Comparison of ENCODE assay signal across 8 cellular contexts in the genomic region with DNA sequence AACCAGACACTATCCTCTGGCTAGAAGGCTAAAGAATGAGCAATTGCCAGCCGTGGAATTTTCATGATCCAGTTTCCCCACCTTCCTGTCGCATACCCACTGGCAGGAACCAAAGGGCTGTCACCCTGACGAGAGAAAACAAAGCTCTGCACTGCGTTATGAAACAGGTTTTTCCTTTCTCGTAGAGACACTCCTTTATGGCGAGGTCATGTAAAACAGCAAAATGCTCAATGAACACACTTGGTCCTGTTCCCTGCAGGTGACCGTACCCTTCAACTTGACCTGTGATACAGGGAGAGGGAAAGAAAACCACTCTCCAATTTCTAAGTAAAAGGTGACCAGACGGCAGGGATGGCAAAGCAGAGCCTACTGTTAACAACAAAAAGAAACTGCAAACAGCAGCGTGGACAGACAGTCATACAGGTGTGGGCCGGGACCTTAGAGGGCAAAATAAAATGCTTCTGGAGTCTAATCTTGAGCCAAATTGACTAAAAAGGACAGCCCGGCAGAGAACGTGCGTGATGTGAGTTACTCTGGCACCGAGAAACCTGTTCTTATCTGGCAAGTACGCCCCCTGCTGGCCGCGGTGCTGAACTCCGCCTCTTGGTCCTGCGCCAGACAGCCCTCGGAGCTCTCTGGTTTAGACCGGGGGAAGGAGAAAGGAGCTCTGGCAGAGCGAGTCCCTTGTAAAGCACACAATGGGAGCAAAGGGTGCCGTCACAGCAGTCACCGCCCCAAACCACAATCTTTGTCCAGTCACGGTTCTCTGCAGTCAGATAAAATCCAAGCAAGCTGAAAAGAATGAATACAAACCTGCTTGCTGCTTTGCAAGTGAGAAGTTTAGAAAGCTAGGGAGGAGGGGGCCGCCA.
DNase-seq lines count a peak whose midpoint lies in the region; ATAC-seq and TF ChIP-seq lines count a peak whose summit lies in the region.

No MANE protein-coding gene starts in this region.

- intact Hi-C loops in Calu3 (cut with micrococcal nuclease; ENCODE audit: unreplicated experiment) = loop anchor here (1.0 to 10.0 kb wide), 10 partner anchors 15 to 467 kb away; no protein-coding TSS in a partner anchor

- H3K27me3 Mint-ChIP-seq in Calu3 (ENCODE audit: unreplicated experiment) = no peaks in the 10 kb centered on the region

- peak overlapping the region; percentile 88 for H3K27ac Mint-ChIP-seq in Calu3 (ENCODE audit: unreplicated experiment)

- H3K27ac ChIP-seq in epithelial cell of prostate = peak overlapping the region; percentile 69

- peak; percentile 55 for ATAC-seq in GM21423 (IDR thresholded peaks at IDR 0.05; ENCODE audit: unreplicated experiment)

- no peaks in the 10 kb centered on the region for H3K9me3 Mint-ChIP-seq in Calu3 (ENCODE audit: low read depth, unreplicated experiment)

- TF ChIP-seq CTCF in Calu3 (IDR thresholded peaks at IDR 0.05; ENCODE audit: unreplicated experiment) = peak; percentile 97

- peak; percentile 99 for DNase-seq in Calu3
- DNase-seq in HUDEP-2 (lab: John Stamatoyannopoulos, UW; ENCODE audit: unreplicated experiment in 76 of 76) = peak in 74 of 76 experiments; percentile 18 to 92 (median 66)
- peak; percentile 70 for DNase-seq in NOMO-1 treated with dmso at 0.1 percent for 144 hours (lab: John Stamatoyannopoulos, UW; ENCODE audit: unreplicated experiment)
- DNase-seq in activated CD8-positive, alpha-beta memory T cell treated with anti-CD3 and anti-CD28 coated beads, Interleukin-2, amount 50 U/mL, for 48 hours = peak; percentile 97
- peak; percentile 88 for DNase-seq in epithelial cell of prostate (ENCODE audit: low read depth, low spot score)
- peak; percentile 96 for DNase-seq in mucosa of gallbladder (ENCODE audit: low spot score)
- peak; percentile 73 to 78 for DNase-seq in stimulated activated CD8-positive, alpha-beta memory T cell treated with anti-CD3 and anti-CD28 coated beads, Interleukin-4, amount 100 ng/mL, for 1 hour (ENCODE audit: low read depth in 2 of 2, low spot score in 1 of 2)

- peaks cover 40% of the 10 kb centered on the region for H3K36me3 Mint-ChIP-seq in Calu3 (ENCODE audit: insufficient read depth, unreplicated experiment)

- H3K4me1 Mint-ChIP-seq in Calu3 (ENCODE audit: low read depth, unreplicated experiment) = peaks cover 88% of the 10 kb centered on the region

- peak overlapping the region; percentile 65 for H3K4me3 Mint-ChIP-seq in Calu3 (ENCODE audit: low read depth, unreplicated experiment)

- TSS peak; percentile 78 for BruUV-seq in Calu3 (replicated peaks; lab: Mats Ljungman, UMichigan)

- CTCF ChIA-PET in Calu3 (lab: Charles Lee) = interaction anchor here (0.5 to 3.4 kb wide), 34 partner anchors 9 to 698 kb away, joined by 3 to 31 read pairs (median 4); no protein-coding TSS in a partner anchor

Comparison
In these comparisons a context has a peak if more than half of its experiments do, and no peak if none do; other contexts are left out.
1. Peak in every context shown above with its lines: DNase-seq, ATAC-seq and H3K27ac ChIP-seq.